Comparison of ENCODE assay signal across 27 cellular contexts in the genomic region with DNA sequence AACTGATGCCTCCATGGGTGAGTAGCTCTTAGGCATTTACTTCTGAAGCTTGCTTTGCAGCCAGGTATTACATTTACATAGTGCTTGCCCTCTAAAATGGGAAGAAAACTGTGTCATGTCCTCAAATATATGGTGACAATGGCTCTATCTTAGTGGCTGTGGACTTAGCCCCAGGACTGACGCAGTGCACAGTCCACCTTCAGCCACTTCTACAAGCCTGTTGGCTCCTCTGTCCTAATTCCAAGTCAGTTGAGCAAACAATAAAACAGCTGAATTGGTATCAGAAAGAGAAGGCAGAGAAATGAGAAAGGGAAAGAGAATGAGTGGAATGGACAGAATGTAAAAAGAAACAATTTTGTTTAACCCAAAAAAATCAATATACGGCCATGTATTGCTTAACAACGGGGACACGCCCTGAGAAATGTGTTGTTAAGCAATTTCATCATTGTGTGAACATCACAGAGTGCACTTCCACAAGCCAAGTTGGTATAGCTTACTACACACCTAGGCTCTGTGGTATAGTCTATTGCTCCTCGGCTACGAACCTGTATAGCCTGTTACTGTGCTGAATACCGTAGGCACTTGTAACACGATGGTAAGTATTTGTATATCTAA.
"Had no signal": no experiment of that assay in that cellular context is flagged by ENCODE, and none has a peak within 500 bp of the region (broad histone marks: within the 10 kb centered on the region; RNA-seq: fewer than 3 reads in every experiment).

No MANE protein-coding gene starts in this region.

- H3K9ac ChIP-seq: parathyroid adenoma had no signal

- H3K36me3 ChIP-seq: heart right ventricle, left ventricle myocardium inferior, stomach, suprapubic skin, tibial nerve, vagina had no signal

- H3K4me3 ChIP-seq: heart right ventricle, left ventricle myocardium inferior, stomach, suprapubic skin, tibial nerve, vagina had no signal

- H3K27ac ChIP-seq: heart right ventricle, left ventricle myocardium inferior, parathyroid adenoma, stomach, suprapubic skin, tibial nerve, vagina, VCaP had no signal

- H3K4me1 ChIP-seq: heart right ventricle, left ventricle myocardium inferior, parathyroid adenoma, stomach, suprapubic skin, tibial nerve, vagina had no signal

- H3K4me1 Mint-ChIP-seq: activated CD4-positive, alpha-beta T cell treated with anti-CD3 and anti-CD28 coated beads, Interleukin-2, amount 10 ng/mL, durations not matched to agents 7 days and 5 days; activated naive CD8-positive, alpha-beta T cell treated with anti-CD3 and anti-CD28 coated beads, Interleukin-2, amount 50 U/mL, for 24 hours; memory B cell; stimulated activated effector memory CD8-positive, alpha-beta T cell treated with anti-CD3 and anti-CD28 coated beads, Interleukin-12 subunit alpha, Interleukin-12 subunit beta, amount 100 ng/mL, for 72 hours had no signal

- H3K27ac Mint-ChIP-seq: activated CD4-positive, alpha-beta T cell treated with anti-CD3 and anti-CD28 coated beads, Interleukin-2, amount 10 ng/mL, durations not matched to agents 7 days and 5 days; activated CD8-positive, alpha-beta T cell treated with anti-CD3 and anti-CD28 coated beads, Interleukin-2, amount 10 ng/mL, durations not matched to agents 7 days and 5 days; activated naive CD8-positive, alpha-beta T cell treated with anti-CD3 and anti-CD28 coated beads, Interleukin-2, amount 50 U/mL, for 24 hours; activated T-helper 1 cell treated with anti-CD3 and anti-CD28 coated beads, Interleukin-12 subunit alpha, Interleukin-12 subunit beta, Interleukin-2, Interleukin-4 antibody, amounts not matched to agents 30 ng/mL and 10 ng/mL and 1 ng/mL, durations not matched to agents 14 hours and 24 hours and 36 hours; brain; memory B cell; nephron progenitor cell; stimulated activated effector memory CD8-positive, alpha-beta T cell treated with anti-CD3 and anti-CD28 coated beads, Interleukin-12 subunit alpha, Interleukin-12 subunit beta, amount 100 ng/mL, for 72 hours had no signal

- H3K27me3 ChIP-seq: stomach, suprapubic skin, tibial nerve, vagina had no signal

- ATAC-seq: activated CD4-positive, CD25-positive, alpha-beta regulatory T cell treated with anti-CD3 and anti-CD28 coated beads, Interleukin-2, amount 50 U/mL, for 24 hours; activated CD8-positive, alpha-beta T cell treated with anti-CD3 and anti-CD28 coated beads, Interleukin-2, amount 10 ng/mL, durations not matched to agents 7 days and 5 days; activated naive CD8-positive, alpha-beta T cell treated with anti-CD3 and anti-CD28 coated beads, Interleukin-2, amount 50 U/mL, for 24 hours; heart right ventricle; right cardiac atrium; stimulated activated effector memory CD8-positive, alpha-beta T cell treated with anti-CD3 and anti-CD28 coated beads, Interleukin-12 subunit alpha, Interleukin-12 subunit beta, amount 100 ng/mL, for 72 hours had no signal

- H3K79me2 ChIP-seq: parathyroid adenoma had no signal

- H3K27me3 Mint-ChIP-seq: brain had no signal

- H3K4me3 Mint-ChIP-seq: activated CD4-positive, alpha-beta T cell treated with anti-CD3 and anti-CD28 coated beads, Interleukin-2, amount 10 ng/mL, durations not matched to agents 7 days and 5 days; activated CD8-positive, alpha-beta T cell treated with anti-CD3 and anti-CD28 coated beads, Interleukin-2, amount 10 ng/mL, durations not matched to agents 7 days and 5 days; activated naive CD8-positive, alpha-beta T cell treated with anti-CD3 and anti-CD28 coated beads, Interleukin-2, amount 50 U/mL, for 24 hours; activated T-helper 1 cell treated with anti-CD3 and anti-CD28 coated beads, Interleukin-12 subunit alpha, Interleukin-12 subunit beta, Interleukin-2, Interleukin-4 antibody, amounts not matched to agents 30 ng/mL and 10 ng/mL and 1 ng/mL, durations not matched to agents 14 hours and 24 hours and 36 hours; brain; memory B cell; nephron progenitor cell; stimulated activated effector memory CD8-positive, alpha-beta T cell treated with anti-CD3 and anti-CD28 coated beads, Interleukin-12 subunit alpha, Interleukin-12 subunit beta, amount 100 ng/mL, for 72 hours had no signal

- H3K9me3 Mint-ChIP-seq: activated CD4-positive, alpha-beta T cell treated with anti-CD3 and anti-CD28 coated beads, Interleukin-2, amount 10 ng/mL, durations not matched to agents 7 days and 5 days; activated naive CD8-positive, alpha-beta T cell treated with anti-CD3 and anti-CD28 coated beads, Interleukin-2, amount 50 U/mL, for 24 hours; activated T-helper 1 cell treated with anti-CD3 and anti-CD28 coated beads, Interleukin-12 subunit alpha, Interleukin-12 subunit beta, Interleukin-2, Interleukin-4 antibody, amounts not matched to agents 30 ng/mL and 10 ng/mL and 1 ng/mL, durations not matched to agents 14 hours and 24 hours and 36 hours; brain; nephron progenitor cell had no signal

- H3K9me3 ChIP-seq: heart right ventricle, left ventricle myocardium inferior, stomach, suprapubic skin, tibial nerve, vagina had no signal

- DNase-seq: activated CD4-positive, alpha-beta T cell treated with anti-CD3 and anti-CD28 coated beads, Interleukin-2, amount 10 ng/mL, durations not matched to agents 7 days and 5 days; activated CD8-positive, alpha-beta T cell treated with anti-CD3 and anti-CD28 coated beads, Interleukin-2, amount 10 ng/mL, durations not matched to agents 7 days and 5 days; activated gamma-delta T cell; activated naive CD4-positive, alpha-beta T cell treated with anti-CD3 and anti-CD28 coated beads, Interleukin-2, amount 50 U/mL, for 16 hours; activated naive CD8-positive, alpha-beta T cell treated with anti-CD3 and anti-CD28 coated beads, Interleukin-2, amount 50 U/mL, for 24 hours; anterior cingulate cortex; dermis blood vessel endothelial cell; effector CD8-positive, alpha-beta T cell; erythroblast; foreskin fibroblast; heart right ventricle; left ventricle myocardium inferior; nephron progenitor cell; nucleus accumbens; right cardiac atrium; stimulated activated CD4-positive, alpha-beta T cell treated with anti-CD3 and anti-CD28 coated beads, Interleukin-2, amount 100 ng/mL, for 24 hours; stomach had no signal

- H3K36me3 Mint-ChIP-seq: brain; memory B cell; stimulated activated effector memory CD8-positive, alpha-beta T cell treated with anti-CD3 and anti-CD28 coated beads, Interleukin-12 subunit alpha, Interleukin-12 subunit beta, amount 100 ng/mL, for 72 hours had no signal

- H2AFZ ChIP-seq: parathyroid adenoma had no signal
